ENCODE assay signal across 9 cellular contexts in the genomic region with DNA sequence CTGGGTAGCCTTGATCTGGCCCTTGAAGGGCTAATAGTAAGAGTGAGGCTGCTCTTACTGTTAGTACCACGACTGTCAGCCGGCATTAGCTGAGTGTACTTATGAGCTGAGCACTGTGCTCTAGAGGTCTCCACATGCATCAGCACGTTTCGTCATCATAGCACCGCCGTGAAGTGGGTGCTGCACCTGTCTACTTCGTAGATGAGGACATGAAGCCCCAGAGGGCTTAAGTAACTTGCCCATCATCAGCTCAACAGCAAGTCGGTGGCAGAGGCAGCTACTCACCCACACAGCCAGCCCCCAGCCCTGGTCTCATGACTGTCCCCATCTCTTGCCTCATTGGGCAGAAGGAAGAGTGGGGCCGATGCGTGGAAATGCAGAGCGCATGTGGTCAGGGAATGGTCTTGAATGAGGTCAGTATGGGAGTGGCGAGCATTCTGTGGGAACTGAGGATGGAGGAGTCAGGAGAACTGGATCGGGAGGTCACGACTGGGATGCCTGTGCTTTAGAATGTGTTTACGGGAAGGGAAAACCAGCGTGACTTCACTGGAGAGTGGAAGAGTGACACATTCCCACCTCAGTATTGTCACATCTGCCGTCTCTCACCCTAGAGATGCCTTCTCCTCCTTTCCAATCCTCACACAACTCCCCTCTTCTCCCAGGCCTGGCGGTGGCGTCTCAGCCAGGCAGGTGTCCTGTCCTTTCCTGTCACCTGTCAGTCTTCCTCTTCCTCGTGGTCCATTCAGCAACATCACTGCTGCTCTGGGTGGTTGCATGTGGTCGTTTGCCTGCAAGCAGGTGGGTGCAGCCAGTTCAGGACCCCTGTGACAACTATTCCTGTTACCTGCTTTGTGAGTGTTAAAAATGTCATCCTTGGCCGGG. TPM values are rescaled to one million over a fixed set of nuclear protein-coding genes. Genes with fewer than 3 reads are reported as not detected.
DNase-seq lines count a peak whose midpoint lies in the region; ATAC-seq and TF ChIP-seq lines count a peak whose summit lies in the region.
"Had no signal": no experiment of that assay in that cellular context is flagged by ENCODE, and none has a peak within 500 bp of the region (broad histone marks: within the 10 kb centered on the region; RNA-seq: fewer than 3 reads in every experiment).

No MANE protein-coding gene starts in this region.

- DNase-seq in activated CD4-positive, alpha-beta T cell treated with anti-CD3 and anti-CD28 coated beads, Interleukin-2, amount 10 ng/mL, durations not matched to agents 7 days and 5 days: no peak
- DNase-seq in activated CD4-positive, alpha-beta T cell treated with anti-CD3 and anti-CD28 coated beads, Interleukin-2, amount 50 U/mL, for 48 hours: no peak
- DNase-seq in RWPE2 (ENCODE audit: low spot score) (no peak), fibroblast of mammary gland (ENCODE audit: low read depth) (peak; percentile 37), stomach (no peak), 8988T (no peak)
- DNase-seq in activated effector memory CD4-positive, alpha-beta T cell treated with anti-CD3 and anti-CD28 coated beads, Interleukin-2, amount 50 U/mL, for 16 hours: no peak
- DNase-seq: mucosa of descending colon had no signal

- H3K36me3 ChIP-seq in RWPE2 (ENCODE audit: low read depth) (no peaks in the 10 kb centered on the region), stomach (no peaks in the 10 kb centered on the region)

- CTCF ChIA-PET in activated CD4-positive, alpha-beta T cell treated with anti-CD3 and anti-CD28 coated beads, Interleukin-2, amount 10 ng/mL, durations not matched to agents 7 days and 5 days (lab: Charles Lee): interaction anchor here (0.5 to 2.1 kb wide), 4 partner anchors 10 to 1909 kb away, joined by 4 to 7 read pairs (median 4); no protein-coding TSS in a partner anchor

- no peaks in the 10 kb centered on the region for H3K27me3 Mint-ChIP-seq in activated CD4-positive, alpha-beta T cell treated with anti-CD3 and anti-CD28 coated beads, Interleukin-2, amount 10 ng/mL, durations not matched to agents 7 days and 5 days

- WGBS in stomach, 5 donors: 85 to 88% (median 88%) methylated on average over 22 of the region's 22 CpGs

- H3K4me3 Mint-ChIP-seq in activated CD4-positive, alpha-beta T cell treated with anti-CD3 and anti-CD28 coated beads, Interleukin-2, amount 10 ng/mL, durations not matched to agents 7 days and 5 days: peak overlapping the region; percentile 71

- H3K27me3 ChIP-seq in RWPE2 (ENCODE audit: insufficient read depth, poor library complexity, severe bottlenecking) (no peaks in the 10 kb centered on the region), stomach (no peaks in the 10 kb centered on the region)

- H3K27ac Mint-ChIP-seq in activated CD4-positive, alpha-beta T cell treated with anti-CD3 and anti-CD28 coated beads, Interleukin-2, amount 10 ng/mL, durations not matched to agents 7 days and 5 days: peak overlapping the region; percentile 98

- intact Hi-C loops in stomach (cut with DNase I; ENCODE audit: low total_unique reads): no loop called here

- H3K9me3 Mint-ChIP-seq in activated CD4-positive, alpha-beta T cell treated with anti-CD3 and anti-CD28 coated beads, Interleukin-2, amount 10 ng/mL, durations not matched to agents 7 days and 5 days: no peaks in the 10 kb centered on the region

- H3K27ac ChIP-seq in RWPE2 (ENCODE audit: poor library complexity, severe bottlenecking) (peak overlapping the region; percentile 48), stomach (peak overlapping the region in 4 of 5 donors; percentile 77 to 86 (median 80))

- peaks cover 78% of the 10 kb centered on the region for H3K4me1 Mint-ChIP-seq in activated CD4-positive, alpha-beta T cell treated with anti-CD3 and anti-CD28 coated beads, Interleukin-2, amount 10 ng/mL, durations not matched to agents 7 days and 5 days

- H3K36me3 Mint-ChIP-seq in activated CD4-positive, alpha-beta T cell treated with anti-CD3 and anti-CD28 coated beads, Interleukin-2, amount 10 ng/mL, durations not matched to agents 7 days and 5 days (ENCODE audit: low read depth): peaks cover 40% of the 10 kb centered on the region

- ATAC-seq in RWPE2 (ENCODE audit: low read depth) (peak; percentile 25; the same call in 2 of the 3 replicates), HG03025 (IDR thresholded peaks at IDR 0.05; ENCODE audit: low FRiP score, unreplicated experiment) (no peak)
- ATAC-seq: mucosa of descending colon had no signal

- no peak for TF ChIP-seq CTCF in RWPE2 (IDR thresholded peaks at IDR 0.05; ENCODE audit: poor library complexity, severe bottlenecking)
- TF ChIP-seq CTCF in fibroblast of mammary gland (conservative IDR thresholded peaks at IDR 0.05; ENCODE audit: control insufficient read depth, insufficient read depth, low read depth, low read length): no peak
- TF ChIP-seq CTCF in stomach (IDR thresholded peaks at IDR 0.05): no peak

- H3K4me1 ChIP-seq in RWPE2 (ENCODE audit: insufficient read depth, poor library complexity, severe bottlenecking) (peaks cover 16% of the 10 kb centered on the region), stomach (peaks cover 0 to 55% (median 22%) of the 10 kb centered on the region in 4 donors)

- POLR2A ChIA-PET in activated CD4-positive, alpha-beta T cell treated with anti-CD3 and anti-CD28 coated beads, Interleukin-2, amount 10 ng/mL, durations not matched to agents 7 days and 5 days (lab: Charles Lee): no interaction called here

- no peak for TF ChIP-seq POLR2A in stomach (IDR thresholded peaks at IDR 0.05)

- H3K9me3 ChIP-seq in RWPE2 (ENCODE audit: severe bottlenecking): no peaks in the 10 kb centered on the region
- no peaks in the 10 kb centered on the region for H3K9me3 ChIP-seq in stomach
- H3K9me3 ChIP-seq: mucosa of descending colon had no signal

- no peak overlapping the region for H3K4me3 ChIP-seq in RWPE2 (ENCODE audit: severe bottlenecking)
- no peak overlapping the region for H3K4me3 ChIP-seq in fibroblast of mammary gland (ENCODE audit: control insufficient read depth, low read depth, low read length)
- no peak overlapping the region for H3K4me3 ChIP-seq in stomach
- H3K4me3 ChIP-seq: mucosa of descending colon had no signal

- no peak for TF ChIP-seq EP300 in stomach (IDR thresholded peaks at IDR 0.05)

RNA-seq across cellular contexts. Expression of a gene that starts 6.0 kb away (rescaled TPM):
- total RNA-seq in activated CD4-positive, alpha-beta T cell treated with anti-CD3 and anti-CD28 coated beads, Interleukin-2, amount 10 ng/mL, durations not matched to agents 7 days and 5 days: 10 to 100 TPM; 25.8 to 26.9 TPM
- total RNA-seq in stomach: 10 to 100 TPM in 1 of 5 donors, 1 to 10 TPM in 4; 3.1 to 14.6 (median 8.1) TPM
- 1 to 10 TPM; 3.4 to 5.2 (median 3.9) TPM for polyA plus RNA-seq in stomach

RNA-seq across cellular contexts. Expression of a gene that starts 11.3 kb away (rescaled TPM):
- total RNA-seq in activated CD4-positive, alpha-beta T cell treated with anti-CD3 and anti-CD28 coated beads, Interleukin-2, amount 10 ng/mL, durations not matched to agents 7 days and 5 days: 100 to 1,000 TPM in 1 of 2 experiments, 10 to 100 TPM in 1; 81.4 to 102 TPM
- total RNA-seq in stomach: 100 to 1,000 TPM in 3 of 5 donors, 10 to 100 TPM in 1, 1 to 10 TPM in 1; 5.8 to 294 (median 102) TPM
- 100 to 1,000 TPM; 183 to 208 (median 196) TPM for polyA plus RNA-seq in stomach
